2 cellular contexts compared by ENCODE assay signal in genomic region chr13:45229172-45229571, GRCh38.
TF ChIP-seq lines count a peak whose summit lies in the region.

No MANE protein-coding gene starts in this region.

TF ChIP-seq in HEK293, 187 proteins besides CTCF, POLR2A, EP300 and RAD21:
- TF ChIP-seq ZNF211 (tag by site-specific recombination; IDR thresholded peaks at IDR 0.05; ENCODE audit: low read depth) (no peak), ZNF792 (tag by site-specific recombination; IDR thresholded peaks at IDR 0.05) (no peak), ZFP3 (tag by site-specific recombination; IDR thresholded peaks at IDR 0.05; ENCODE audit: low read depth) (no peak), ZNF18 (tag by site-specific recombination; IDR thresholded peaks at IDR 0.05) (no peak), ZNF843 (tag by site-specific recombination; IDR thresholded peaks at IDR 0.05) (no peak), EGR2 (tag by site-specific recombination; IDR thresholded peaks at IDR 0.05; ENCODE audit: low read depth) (peak; percentile 96), ZNF654 (tag by site-specific recombination; IDR thresholded peaks at IDR 0.05; ENCODE audit: low read depth) (no peak), ZNF473 (tag by site-specific recombination; IDR thresholded peaks at IDR 0.05) (no peak), ZFHX2 (tag by site-specific recombination; conservative IDR thresholded peaks at IDR 0.05) (peak; percentile 89), ZNF324 (tag by site-specific recombination; IDR thresholded peaks at IDR 0.05) (no peak)

TF ChIP-seq in K562, 482 proteins besides CTCF, POLR2A, EP300 and RAD21:
- TF ChIP-seq NUFIP1 (IDR thresholded peaks at IDR 0.05; ENCODE audit: partially characterized antibody), result no peak
- no peak for TF ChIP-seq THAP7 (CRISPR knock-in tag; IDR thresholded peaks at IDR 0.05)
- peak; percentile 9; the same call in 1 of the 2 replicates for TF ChIP-seq TAL1 (IDR thresholded peaks at IDR 0.05)
- TF ChIP-seq CBFA2T3 (IDR thresholded peaks at IDR 0.05), result peak; percentile 53
- TF ChIP-seq NFYB (IDR thresholded peaks at IDR 0.05; ENCODE audit: extremely low read depth, insufficient read length), result no peak
